ENCODE assay signal across 12 cellular contexts in genomic region chr18:62611395-62612241, GRCh38.
DNase-seq lines count a peak whose midpoint lies in the region; ATAC-seq and TF ChIP-seq lines count a peak whose summit lies in the region.
"Had no signal": no experiment of that assay in that cellular context is flagged by ENCODE, and none has a peak within 500 bp of the region (broad histone marks: within the 10 kb centered on the region; RNA-seq: fewer than 3 reads in every experiment).

No MANE protein-coding gene starts in this region.

- no peak overlapping the region for H3K27ac Mint-ChIP-seq in neural progenitor cell

- TF ChIP-seq CTCF in ascending aorta (IDR thresholded peaks at IDR 0.05) (no peak), heart right ventricle (IDR thresholded peaks at IDR 0.05) (no peak), neural progenitor cell (IDR thresholded peaks at IDR 0.05) (no peak), tibial artery (IDR thresholded peaks at IDR 0.05) (no peak)

- peaks cover 40% of the 10 kb centered on the region for H3K4me1 Mint-ChIP-seq in neural progenitor cell

- H3K9me3 Mint-ChIP-seq in neural progenitor cell, result peaks cover 2% of the 10 kb centered on the region

- H3K9me3 ChIP-seq in ascending aorta (no peaks in the 10 kb centered on the region), heart right ventricle (peaks cover 0 to 4% (median 0%) of the 10 kb centered on the region in 11 donors), neural progenitor cell (ENCODE audit: low read depth) (no peaks in the 10 kb centered on the region), tibial artery (no peaks in the 10 kb centered on the region)

- H3K4me3 ChIP-seq in ascending aorta (peak overlapping the region; percentile 22 to 52), heart right ventricle (peak overlapping the region in 9 of 10 donors; percentile 12 to 51 (median 41)), neural progenitor cell (peak overlapping the region; percentile 21), tibial artery (peak overlapping the region; percentile 27 to 40)

- H3K27me3 Mint-ChIP-seq in neural progenitor cell (ENCODE audit: insufficient read depth, low read depth), result peaks cover 10% of the 10 kb centered on the region

- H3K79me2 ChIP-seq in neural progenitor cell (ENCODE audit: low read depth), result no peaks in the 10 kb centered on the region

- ATAC-seq in heart right ventricle (peak; percentile 64 to 88 (median 80)), HG03159 (IDR thresholded peaks at IDR 0.05; ENCODE audit: unreplicated experiment) (no peak)

- 28 to 33% methylated on average over 33 of the region's 33 CpGs for WGBS in heart right ventricle, 2 donors

- H3K4me1 ChIP-seq in ascending aorta (peaks cover 0 to 3% of the 10 kb centered on the region in 2 donors), heart right ventricle (peaks cover 8 to 42% (median 22%) of the 10 kb centered on the region in 9 donors), neural progenitor cell (peaks cover 32% of the 10 kb centered on the region), tibial artery (peaks cover 0 to 24% (median 5%) of the 10 kb centered on the region in 4 donors)

- H3F3A ChIP-seq in neural progenitor cell (ENCODE audit: low read depth), result peaks cover 19% of the 10 kb centered on the region

- H2AFZ ChIP-seq in neural progenitor cell (replicated peaks), result peak overlapping the region; percentile 63

- no peaks in the 10 kb centered on the region for H3K36me3 ChIP-seq in ascending aorta
- no peaks in the 10 kb centered on the region for H3K36me3 ChIP-seq in heart right ventricle
- no peaks in the 10 kb centered on the region for H3K36me3 ChIP-seq in neural progenitor cell
- H3K36me3 ChIP-seq in tibial artery, result no peaks in the 10 kb centered on the region

- intact Hi-C loops in ascending aorta (cut with DNase I) (no loop called here), heart right ventricle (cut with DNase I) (loop anchor here in 2 of 10 donors (10.0 kb wide), 1 partner anchor 103 kb away; the partner anchor contains the start of gene PHLPP1 (in 2 of the 2)), tibial artery (cut with DNase I; ENCODE audit: low total_unique reads) (no loop called here)

- H4K20me1 ChIP-seq in neural progenitor cell (ENCODE audit: low read depth), result no peaks in the 10 kb centered on the region

- H3K4me2 ChIP-seq in neural progenitor cell, result peak overlapping the region; percentile 74

- H3K27ac ChIP-seq in ascending aorta (no peak overlapping the region), heart right ventricle (peak overlapping the region in 8 of 10 donors; percentile 2 to 88 (median 70)), neural progenitor cell (no peak overlapping the region), tibial artery (no peak overlapping the region)

- no peaks in the 10 kb centered on the region for H3K27me3 ChIP-seq in ascending aorta
- peaks cover 0 to 13% (median 0%) of the 10 kb centered on the region in 7 donors for H3K27me3 ChIP-seq in heart right ventricle
- no peaks in the 10 kb centered on the region for H3K27me3 ChIP-seq in neural progenitor cell
- H3K27me3 ChIP-seq in tibial artery, result peaks cover 0 to 23% of the 10 kb centered on the region in 2 donors

- H3K4me3 Mint-ChIP-seq in neural progenitor cell, result peak overlapping the region; percentile 76

- no peak for DNase-seq in ascending aorta (ENCODE audit: low spot score in 2 of 2)
- peak; percentile 40 to 76 for DNase-seq in heart right ventricle
- DNase-seq in neural progenitor cell (ENCODE audit: low spot score), result peak; percentile 51
- peak in 1 of 2 donors; percentile 75 for DNase-seq in tibial artery
- no peak for DNase-seq in inferior parietal cortex (ENCODE audit: extremely low spot score)
- no peak for DNase-seq in NCI-H774 (lab: John Stamatoyannopoulos, UW)
- DNase-seq: activated effector memory CD4-positive, alpha-beta T cell treated with Interleukin-2 at 50 U/mL for 16 hours; dermis blood vessel endothelial cell; DND-41; Kasumi-1; SIG-M5 had no signal

- H3K9ac ChIP-seq in neural progenitor cell, result no peak overlapping the region

- H3K36me3 Mint-ChIP-seq in neural progenitor cell, result no peaks in the 10 kb centered on the region

Comparison
In these comparisons a context has a peak if more than half of its experiments do, and no peak if none do; other contexts are left out.
1. DNase-seq: peak in heart right ventricle (2 of 2) and neural progenitor cell (single experiment); none in ascending aorta (0 of 2), inferior parietal cortex (single experiment) and NCI-H774 (single experiment).
2. H3K27ac ChIP-seq: peak in heart right ventricle (8 of 10); none in ascending aorta (0 of 2), neural progenitor cell (single experiment) and tibial artery (0 of 2).
3. Peak in every context shown above with its lines, with median percentiles within 50 percentile points of each other: H3K4me3 ChIP-seq.